15 cellular contexts compared by ENCODE assay signal in the genomic region with DNA sequence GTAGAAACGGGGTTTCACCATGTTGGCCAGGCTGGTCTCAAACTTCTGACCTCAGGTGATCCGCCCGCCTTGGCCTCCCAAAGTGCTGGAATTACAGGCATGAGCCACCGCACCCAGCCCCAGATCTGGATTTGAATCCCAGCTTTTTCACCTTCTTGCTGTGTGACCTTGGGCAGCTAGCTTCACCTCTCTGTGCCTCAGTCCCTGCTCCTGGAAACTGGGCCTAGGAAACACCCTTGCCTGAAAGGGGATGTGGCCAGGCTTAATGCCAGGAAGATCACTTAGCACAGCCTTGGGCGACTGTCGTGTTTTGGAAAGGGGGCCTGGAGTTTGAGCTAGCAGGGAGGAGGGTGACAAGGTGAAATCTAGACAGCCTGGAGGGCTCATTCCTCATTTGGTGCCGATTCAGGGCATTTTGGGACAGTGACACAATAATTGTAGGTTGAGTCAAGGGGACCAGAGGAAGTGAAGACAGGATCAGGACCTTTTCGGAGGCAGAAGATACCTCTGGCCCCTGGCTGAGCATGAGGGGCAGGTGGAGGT. TPM values are rescaled to one million over a fixed set of nuclear protein-coding genes. Genes with fewer than 3 reads are reported as not detected.
DNase-seq lines count a peak whose midpoint lies in the region; ATAC-seq and TF ChIP-seq lines count a peak whose summit lies in the region.
"Had no signal": no experiment of that assay in that cellular context is flagged by ENCODE, and none has a peak within 500 bp of the region (broad histone marks: within the 10 kb centered on the region; RNA-seq: fewer than 3 reads in every experiment).

No MANE protein-coding gene starts in this region.

- H3K27ac ChIP-seq in BLaER1 treated with 17β-estradiol and CSF1 and Interleukin-3, amounts not matched to agents 10 nM and 100 nM = no peak overlapping the region; a peak in 1 of 22 replicates
- H3K27ac ChIP-seq in HCT116 (ENCODE audit: low read depth, low read length) (no peak overlapping the region), thyroid gland (no peak overlapping the region)
- H3K27ac ChIP-seq: brain microvascular endothelial cell had no signal

- no peaks in the 10 kb centered on the region for H3K27me3 ChIP-seq in BLaER1 treated with 17β-estradiol and CSF1 and Interleukin-3, amounts not matched to agents 10 nM and 100 nM
- H3K27me3 ChIP-seq in HCT116 (ENCODE audit: insufficient read depth, low read length) = no peaks in the 10 kb centered on the region
- H3K27me3 ChIP-seq in thyroid gland = no peaks in the 10 kb centered on the region
- no peaks in the 10 kb centered on the region for H3K27me3 ChIP-seq in Caco-2 (replicated peaks; ENCODE audit: control insufficient read depth, insufficient read depth, low read length)
- H3K27me3 ChIP-seq: brain microvascular endothelial cell, right atrium auricular region had no signal

- peaks cover 23% of the 10 kb centered on the region for H3K4me1 Mint-ChIP-seq in activated naive CD8-positive, alpha-beta T cell treated with anti-CD3 and anti-CD28 coated beads, Interleukin-2, amount 50 U/mL, for 24 hours
- H3K4me1 Mint-ChIP-seq in natural killer cell treated with Interleukin-12 subunit alpha and Interleukin-12 subunit beta and Interleukin-15 and Interleukin-18, amount 100 ng/mL, for 72 hours (ENCODE audit: low read depth in 2 of 2) = peaks cover 19 to 20% of the 10 kb centered on the region in 2 donors
- H3K4me1 Mint-ChIP-seq in Caco-2 (ENCODE audit: low read depth, unreplicated experiment) = peaks cover 16% of the 10 kb centered on the region

- CTCF ChIA-PET in HCT116 (lab: Charles Lee) = interaction anchor here (1.2 to 2.2 kb wide), 2 partner anchors 13 to 63 kb away, joined by 3 to 7 read pairs; no protein-coding TSS in a partner anchor
- CTCF ChIA-PET in Caco-2 (lab: Charles Lee) = interaction anchor here (1.0 kb wide), 1 partner anchor 14 kb away, joined by 4 read pairs; no protein-coding TSS in a partner anchor

- peaks cover 2% of the 10 kb centered on the region for H3K36me3 Mint-ChIP-seq in activated naive CD8-positive, alpha-beta T cell treated with anti-CD3 and anti-CD28 coated beads, Interleukin-2, amount 50 U/mL, for 24 hours (ENCODE audit: low read depth)
- H3K36me3 Mint-ChIP-seq in natural killer cell treated with Interleukin-12 subunit alpha and Interleukin-12 subunit beta and Interleukin-15 and Interleukin-18, amount 100 ng/mL, for 72 hours = no peaks in the 10 kb centered on the region
- H3K36me3 Mint-ChIP-seq in Caco-2 (ENCODE audit: insufficient read depth, unreplicated experiment) = peaks cover 21% of the 10 kb centered on the region

- H3K36me3 ChIP-seq in BLaER1 treated with 17β-estradiol and CSF1 and Interleukin-3, amounts not matched to agents 10 nM and 100 nM = peaks cover 0 to 49% (median 0%) of the 10 kb centered on the region in 11 experiments; a peak in 7 of 22 replicates
- H3K36me3 ChIP-seq in HCT116 (ENCODE audit: control insufficient read depth in 1 of 2, insufficient read depth in 2 of 2, low read length in 2 of 2) (no peaks in the 10 kb centered on the region; a peak in 2 of 4 replicates), thyroid gland (no peaks in the 10 kb centered on the region), Caco-2 (ENCODE audit: control insufficient read depth, insufficient read depth, low read length) (0 out of 2 replicates have a peak, but pooled peaks cover 2% of the 10 kb centered on the region)
- H3K36me3 ChIP-seq: brain microvascular endothelial cell, right atrium auricular region had no signal

- H3K9me2 ChIP-seq in HCT116 (ENCODE audit: insufficient read depth) = no peaks in the 10 kb centered on the region

- intact Hi-C loops in HCT116 (cut with micrococcal nuclease) (loop anchor here (5.0 kb wide), 1 partner anchor 65 kb away; no protein-coding TSS in a partner anchor), thyroid gland (cut with DNase I) (no loop called here), Caco-2 (cut with micrococcal nuclease; ENCODE audit: unreplicated experiment) (no loop called here)

- H3K4me1 ChIP-seq in BLaER1 treated with 17β-estradiol and CSF1 and Interleukin-3, amounts not matched to agents 10 nM and 100 nM = peaks cover 25 to 90% (median 38%) of the 10 kb centered on the region in 10 experiments
- peaks cover 35 to 69% of the 10 kb centered on the region in 2 experiments for H3K4me1 ChIP-seq in HCT116 (ENCODE audit: control insufficient read depth in 1 of 2, insufficient read depth in 2 of 2, low read length in 2 of 2)
- H3K4me1 ChIP-seq in thyroid gland = peaks cover 4 to 12% of the 10 kb centered on the region in 2 donors
- peaks cover 4% of the 10 kb centered on the region for H3K4me1 ChIP-seq in Caco-2

- H3K27me3 Mint-ChIP-seq in activated naive CD8-positive, alpha-beta T cell treated with anti-CD3 and anti-CD28 coated beads, Interleukin-2, amount 50 U/mL, for 24 hours = no peaks in the 10 kb centered on the region
- H3K27me3 Mint-ChIP-seq in natural killer cell treated with Interleukin-12 subunit alpha and Interleukin-12 subunit beta and Interleukin-15 and Interleukin-18, amount 100 ng/mL, for 72 hours = no peaks in the 10 kb centered on the region
- H3K27me3 Mint-ChIP-seq in Caco-2 (ENCODE audit: insufficient read depth, unreplicated experiment) = no peaks in the 10 kb centered on the region

- peak overlapping the region in 2 of 11 experiments; percentile 83 to 90; a peak in 4 of 22 replicates for H3K9ac ChIP-seq in BLaER1 treated with 17β-estradiol and CSF1 and Interleukin-3, amounts not matched to agents 10 nM and 100 nM
- no peak overlapping the region for H3K9ac ChIP-seq in HCT116 (ENCODE audit: low read length)

- H3K4me2 ChIP-seq in BLaER1 treated with 17β-estradiol and CSF1 and Interleukin-3, amounts not matched to agents 10 nM and 100 nM = peak overlapping the region in 7 of 11 experiments; percentile 84 to 99 (median 96); a peak in 12 of 22 replicates
- peak overlapping the region; percentile 97; the same call in 1 of the 2 replicates for H3K4me2 ChIP-seq in HCT116 (ENCODE audit: low read length)

- POLR2A ChIA-PET in HCT116 (lab: Charles Lee) (interaction anchor here (1.1 kb wide), 1 partner anchor 18 kb away, joined by 3 read pairs; no protein-coding TSS in a partner anchor), Caco-2 (lab: Charles Lee) (no interaction called here)

- BruUV-seq in HCT116 (replicated peaks; lab: Mats Ljungman, UMichigan) (no TSS peak), Caco-2 (replicated peaks; lab: Mats Ljungman, UMichigan) (no TSS peak)

- H3K9me3 ChIP-seq in BLaER1 treated with 17β-estradiol and CSF1 and Interleukin-3, amounts not matched to agents 10 nM and 100 nM (replicated peaks in 1 of 11) = no peaks in the 10 kb centered on the region
- H3K9me3 ChIP-seq in HCT116 (ENCODE audit: control insufficient read depth in 1 of 2, insufficient read depth in 1 of 2, low read depth in 1 of 2, low read length in 2 of 2) (no peaks in the 10 kb centered on the region), thyroid gland (no peaks in the 10 kb centered on the region), Caco-2 (no peaks in the 10 kb centered on the region)
- H3K9me3 ChIP-seq: right atrium auricular region had no signal

- no peak for ATAC-seq in HCT116
- ATAC-seq in activated naive CD8-positive, alpha-beta T cell treated with anti-CD3 and anti-CD28 coated beads, Interleukin-2, amount 50 U/mL, for 24 hours = no peak
- no peak for ATAC-seq in natural killer cell treated with Interleukin-12 subunit alpha and Interleukin-12 subunit beta and Interleukin-15 and Interleukin-18, amount 100 ng/mL, for 72 hours

- no peak overlapping the region; a peak in 1 of 20 replicates for H3K4me3 ChIP-seq in BLaER1 treated with 17β-estradiol and CSF1 and Interleukin-3, amounts not matched to agents 10 nM and 100 nM
- no peak overlapping the region for H3K4me3 ChIP-seq in HCT116 (replicated peaks in 1 of 2; ENCODE audit: low read depth in 1 of 2, low read length in 2 of 2)
- H3K4me3 ChIP-seq in thyroid gland (replicated peaks in 1 of 3) = no peak overlapping the region
- no peak overlapping the region for H3K4me3 ChIP-seq in Caco-2 (ENCODE audit: low read depth, low read length)

- H4K20me1 ChIP-seq in BLaER1 treated with 17β-estradiol and CSF1 and Interleukin-3, amounts not matched to agents 10 nM and 100 nM = peaks cover 0 to 51% (median 0%) of the 10 kb centered on the region in 11 experiments; a peak in 4 of 22 replicates
- no peaks in the 10 kb centered on the region for H4K20me1 ChIP-seq in HCT116 (ENCODE audit: insufficient read depth)

- no peak for TF ChIP-seq POLR2A in HCT116 (IDR thresholded peaks at IDR 0.05; ENCODE audit: borderline replicate concordance, extremely low read depth, insufficient read depth, insufficient read length)
- TF ChIP-seq POLR2A in thyroid gland (IDR thresholded peaks at IDR 0.05) = no peak
- TF ChIP-seq POLR2A in erythroblast (IDR thresholded peaks at IDR 0.05; ENCODE audit: low read length) = no peak

- no peak for DNase-seq in HCT116 (ENCODE audit: low read depth, low spot score)
- DNase-seq in activated naive CD8-positive, alpha-beta T cell treated with anti-CD3 and anti-CD28 coated beads, Interleukin-2, amount 50 U/mL, for 24 hours = no peak
- no peak for DNase-seq in natural killer cell treated with Interleukin-12 subunit alpha and Interleukin-12 subunit beta and Interleukin-15 and Interleukin-18, amount 100 ng/mL, for 72 hours (ENCODE audit: low spot score)
- no peak for DNase-seq in NCI-H1436 treated with DMSO at 0.1 percent for 48 hours (lab: John Stamatoyannopoulos, UW)
- no peak for DNase-seq in thyroid gland
- no peak for DNase-seq in erythroblast (lab: John Stamatoyannopoulos, UW)
- DNase-seq in Caco-2 = no peak
- DNase-seq: brain microvascular endothelial cell; effector memory CD4-positive, alpha-beta T cell; foreskin melanocyte; NCI-H2081; SHP77 treated with DMSO at 0.1 percent for 48 hours; stimulated activated CD4-positive, alpha-beta T cell treated with anti-CD3 and anti-CD28 coated beads, Interleukin-2, amount 100 ng/mL, for 48 hours had no signal

- peak overlapping the region; percentile 73 for H3K4me3 Mint-ChIP-seq in activated naive CD8-positive, alpha-beta T cell treated with anti-CD3 and anti-CD28 coated beads, Interleukin-2, amount 50 U/mL, for 24 hours
- peak overlapping the region; percentile 94 for H3K4me3 Mint-ChIP-seq in natural killer cell treated with Interleukin-12 subunit alpha and Interleukin-12 subunit beta and Interleukin-15 and Interleukin-18, amount 100 ng/mL, for 72 hours
- no peak overlapping the region for H3K4me3 Mint-ChIP-seq in Caco-2 (ENCODE audit: unreplicated experiment)

- RAD21 ChIA-PET in HCT116 (lab: Charles Lee; ENCODE audit: low non-redundant PET in 1 of 2, low total read pairs in 2 of 2, uncharacterized antibody in 2 of 2, unreplicated experiment in 2 of 2) = no interaction called here

- no peak for TF ChIP-seq RAD21 in HCT116 (IDR thresholded peaks at IDR 0.05; ENCODE audit: low read depth)

- WGBS in thyroid gland, 2 donors = 87 to 88% methylated on average over 8 of the region's 8 CpGs

- no peaks in the 10 kb centered on the region for H3K9me3 Mint-ChIP-seq in activated naive CD8-positive, alpha-beta T cell treated with anti-CD3 and anti-CD28 coated beads, Interleukin-2, amount 50 U/mL, for 24 hours
- H3K9me3 Mint-ChIP-seq in natural killer cell treated with Interleukin-12 subunit alpha and Interleukin-12 subunit beta and Interleukin-15 and Interleukin-18, amount 100 ng/mL, for 72 hours = no peaks in the 10 kb centered on the region
- H3K9me3 Mint-ChIP-seq in Caco-2 (ENCODE audit: unreplicated experiment) = no peaks in the 10 kb centered on the region

- TF ChIP-seq CTCF in HCT116 (IDR thresholded peaks at IDR 0.05 in 2 of 3, conservative IDR thresholded peaks at IDR 0.05 in 1 of 3; ENCODE audit: borderline replicate concordance in 1 of 3, insufficient read depth in 1 of 3, low read depth in 2 of 3, low read length in 2 of 3) (no peak), thyroid gland (IDR thresholded peaks at IDR 0.05) (no peak), Caco-2 (IDR thresholded peaks at IDR 0.05; ENCODE audit: insufficient read depth in 1 of 2, low read depth in 1 of 2, low read length in 1 of 2, severe bottlenecking in 1 of 2, unreplicated experiment in 1 of 2) (no peak)

- H3K79me2 ChIP-seq in HCT116 (ENCODE audit: insufficient read depth, low read length) = no peaks in the 10 kb centered on the region

- H3K27ac Mint-ChIP-seq in activated naive CD8-positive, alpha-beta T cell treated with anti-CD3 and anti-CD28 coated beads, Interleukin-2, amount 50 U/mL, for 24 hours = peak overlapping the region; percentile 42
- peak overlapping the region in 1 of 2 donors; percentile 75 for H3K27ac Mint-ChIP-seq in natural killer cell treated with Interleukin-12 subunit alpha and Interleukin-12 subunit beta and Interleukin-15 and Interleukin-18, amount 100 ng/mL, for 72 hours
- no peak overlapping the region for H3K27ac Mint-ChIP-seq in Caco-2 (ENCODE audit: unreplicated experiment)

- no peak overlapping the region for H2AFZ ChIP-seq in HCT116 (ENCODE audit: low read depth, low read length, poor library complexity, severe bottlenecking)

RNA-seq across cellular contexts. Expression of a gene that starts 1.8 kb away (rescaled TPM):
- 30.9 TPM for total RNA-seq in HCT116 (2021; ENCODE audit: unreplicated experiment)
- polyA plus RNA-seq in HCT116 (2012) = 22.4 and 23.8 TPM in 2 replicates
- total RNA-seq in natural killer cell treated with Interleukin-12 subunit alpha and Interleukin-12 subunit beta and Interleukin-15 and Interleukin-18, amount 100 ng/mL, for 72 hours = 10 to 100 TPM; 42.1 to 50.7 TPM
- total RNA-seq in thyroid gland = 10 to 100 TPM; 23.5 to 44.0 (median 27.9) TPM
- total RNA-seq in Caco-2 (2022) = 25.6 and 26.0 TPM in 2 replicates

RNA-seq across cellular contexts. Expression of a gene that starts 19.3 kb away (rescaled TPM):
- total RNA-seq in HCT116 (2021; ENCODE audit: unreplicated experiment) (400 TPM), thyroid gland (100 to 1,000 TPM in 2 of 4 donors, 10 to 100 TPM in 2; 55.2 to 203 (median 140) TPM), Caco-2 (2022) (184 and 186 TPM in 2 replicates)
- polyA plus RNA-seq in HCT116 (2012) = 263 and 315 TPM in 2 replicates
- 100 to 1,000 TPM; 153 to 223 TPM for total RNA-seq in natural killer cell treated with Interleukin-12 subunit alpha and Interleukin-12 subunit beta and Interleukin-15 and Interleukin-18, amount 100 ng/mL, for 72 hours

RNA-seq across cellular contexts. Expression of a gene that starts 43.8 kb away (rescaled TPM):
- total RNA-seq in HCT116 (2021; ENCODE audit: unreplicated experiment) (425 TPM), thyroid gland (1 to 10 TPM in 3 of 4 donors, not detected in 1; 3.7 to 9.9 (median 5.1) TPM), Caco-2 (2022) (55.3 and 56.1 TPM in 2 replicates)
- 480 and 583 TPM in 2 replicates for polyA plus RNA-seq in HCT116 (2012)
- total RNA-seq in natural killer cell treated with Interleukin-12 subunit alpha and Interleukin-12 subunit beta and Interleukin-15 and Interleukin-18, amount 100 ng/mL, for 72 hours = under 1 TPM in 1 of 2 donors, not detected in 1; 0.71 TPM

RNA-seq across cellular contexts. Expression of a gene that starts 55.3 kb away (rescaled TPM):
- total RNA-seq in HCT116 (2021; ENCODE audit: unreplicated experiment) (0.12 TPM), thyroid gland (1 to 10 TPM; 1.1 to 7.1 (median 2.2) TPM), Caco-2 (2022) (not detected in 2 replicates)
- not detected in 2 replicates for polyA plus RNA-seq in HCT116 (2012)
- total RNA-seq in natural killer cell treated with Interleukin-12 subunit alpha and Interleukin-12 subunit beta and Interleukin-15 and Interleukin-18, amount 100 ng/mL, for 72 hours = not detected
